In the genomic region with DNA sequence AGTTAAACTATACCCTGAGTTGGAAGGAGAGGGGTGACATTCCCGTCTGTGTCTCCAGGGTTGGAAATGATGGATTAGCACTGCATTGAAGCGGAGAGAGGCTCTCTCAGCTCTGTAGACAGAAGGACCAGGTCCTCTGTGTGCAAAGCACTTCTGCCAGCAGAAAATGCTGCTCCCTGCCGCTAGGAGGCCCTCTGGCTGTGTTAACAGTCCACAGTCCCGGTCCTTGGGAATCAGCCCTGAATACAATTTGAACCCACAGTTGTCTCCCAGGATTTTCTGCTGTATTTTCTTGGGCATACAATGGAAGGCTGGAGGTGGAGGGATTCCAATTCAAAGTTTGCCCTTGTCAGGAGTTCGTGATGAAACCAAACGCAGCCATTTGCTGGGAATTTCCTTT, we compare ENCODE assay signal across 10 cellular contexts.
DNase-seq lines count a peak whose midpoint lies in the region; ATAC-seq and TF ChIP-seq lines count a peak whose summit lies in the region.
"Had no signal": no experiment of that assay in that cellular context is flagged by ENCODE, and none has a peak within 500 bp of the region (broad histone marks: within the 10 kb centered on the region; RNA-seq: fewer than 3 reads in every experiment).

No MANE protein-coding gene starts in this region.

- DNase-seq in stimulated activated CD4-positive, alpha-beta T cell treated with anti-CD3 and anti-CD28 coated beads, Interleukin-15, amount 100 ng/mL, for 24 hours: peak; percentile 41
- DNase-seq in stimulated activated CD4-positive, alpha-beta T cell treated with anti-CD3 and anti-CD28 coated beads, Interleukin-12 subunit alpha, Interleukin-12 subunit beta, amount 100 ng/mL, for 4 hours: no peak
- peak; percentile 28 for DNase-seq in OCI-M1 (lab: John Stamatoyannopoulos, UW)
- DNase-seq in islet precursor cell: peak; percentile 65
- DNase-seq in NCI-H187 (lab: John Stamatoyannopoulos, UW): no peak
- no peak for DNase-seq in CD4-positive, alpha-beta T cell
- no peak for DNase-seq in LoVo (ENCODE audit: low spot score)
- DNase-seq: activated gamma-delta T cell treated with Interleukin-2 at 50 U/mL for 16 hours; effector CD8-positive, alpha-beta T cell had no signal

- ATAC-seq in CD4-positive, alpha-beta T cell (ENCODE audit: poor library complexity): no peak
- ATAC-seq in GM19023 (IDR thresholded peaks at IDR 0.05; ENCODE audit: unreplicated experiment): no peak

- intact Hi-C loops in CD4-positive, alpha-beta T cell (cut with DNase I, micrococcal nuclease): loop anchor here in 1 of 2 experiments (2.0 kb wide), 1 partner anchor 59 kb away; no protein-coding TSS in a partner anchor

- H3K27ac Mint-ChIP-seq in CD4-positive, alpha-beta T cell: no peak overlapping the region

- H3K4me1 Mint-ChIP-seq in CD4-positive, alpha-beta T cell (ENCODE audit: low read depth): no peaks in the 10 kb centered on the region

- POLR2A ChIA-PET in CD4-positive, alpha-beta T cell (lab: Charles Lee): no interaction called here

- TF ChIP-seq CTCF in CD4-positive, alpha-beta T cell (IDR thresholded peaks at IDR 0.05): no peak

- H3K9me3 Mint-ChIP-seq in CD4-positive, alpha-beta T cell: no peaks in the 10 kb centered on the region

- no peak overlapping the region for H3K4me3 Mint-ChIP-seq in CD4-positive, alpha-beta T cell

- no peak overlapping the region for H3K27ac ChIP-seq in CD4-positive, alpha-beta T cell (ENCODE audit: low read depth, low read length)

- H3K36me3 Mint-ChIP-seq in CD4-positive, alpha-beta T cell (ENCODE audit: low read depth): no peaks in the 10 kb centered on the region

- no peaks in the 10 kb centered on the region for H3K27me3 ChIP-seq in CD4-positive, alpha-beta T cell (ENCODE audit: control insufficient read depth, insufficient read depth, low read length)

- H3K9me3 ChIP-seq in CD4-positive, alpha-beta T cell (ENCODE audit: control insufficient read depth, low read length): no peaks in the 10 kb centered on the region

- CTCF ChIA-PET in CD4-positive, alpha-beta T cell (lab: Charles Lee): no interaction called here

- H3K27me3 Mint-ChIP-seq in CD4-positive, alpha-beta T cell: peaks cover 49% of the 10 kb centered on the region

Comparison
In these comparisons a context has a peak if more than half of its experiments do, and no peak if none do; other contexts are left out.
1. DNase-seq: peak in stimulated activated CD4-positive, alpha-beta T cell treated with anti-CD3 and anti-CD28 coated beads, Interleukin-15, amount 100 ng/mL, for 24 hours (single experiment), OCI-M1 (single experiment) and islet precursor cell (single experiment); none in stimulated activated CD4-positive, alpha-beta T cell treated with anti-CD3 and anti-CD28 coated beads, Interleukin-12 subunit alpha, Interleukin-12 subunit beta, amount 100 ng/mL, for 4 hours (single experiment), NCI-H187 (0 of 2), CD4-positive, alpha-beta T cell (0 of 10) and LoVo (single experiment).